In genomic region chr22:26398741-26399153, GRCh38 we compare ENCODE assay signal across 8 cellular contexts. TPM values are rescaled to one million over a fixed set of nuclear protein-coding genes. Genes with fewer than 3 reads are reported as not detected.
DNase-seq lines count a peak whose midpoint lies in the region; ATAC-seq, FAIRE-seq and TF ChIP-seq lines count a peak whose summit lies in the region.

No MANE protein-coding gene starts in this region.

- no peaks in the 10 kb centered on the region for H3K36me3 Mint-ChIP-seq in MCF 10A (ENCODE audit: insufficient read depth, unreplicated experiment)

- H3K4me2 ChIP-seq in MM.1S (ENCODE audit: low read depth, low read length), result no peak overlapping the region

- H3F3A ChIP-seq in MM.1S (ENCODE audit: insufficient read depth, low read length), result no peaks in the 10 kb centered on the region

- H3K4me3 Mint-ChIP-seq in MCF 10A (ENCODE audit: unreplicated experiment), result no peak overlapping the region

- no peak overlapping the region for H3K9ac ChIP-seq in MM.1S (ENCODE audit: low read length)

- TF ChIP-seq CTCF in MM.1S (IDR thresholded peaks at IDR 0.05; ENCODE audit: low read length), result peak; percentile 69
- TF ChIP-seq CTCF in MCF 10A (IDR thresholded peaks at IDR 0.05; ENCODE audit: unreplicated experiment), result peak; percentile 81

- POLR2A ChIA-PET in MCF 10A (lab: Yijun Ruan, JAX), result interaction anchor here (0.9 to 1.1 kb wide), 3 partner anchors 9 to 85 kb away, joined by 3 to 6 read pairs (median 3); partner anchors contain the start of genes HPS4 and SRRD

- no peaks in the 10 kb centered on the region for H3K9me2 ChIP-seq in MM.1S (replicated peaks; ENCODE audit: insufficient read depth, low read length)

- no peak for ATAC-seq in HG02852 (IDR thresholded peaks at IDR 0.05; ENCODE audit: unreplicated experiment)
- no peak for ATAC-seq in HG03469 (IDR thresholded peaks at IDR 0.05; ENCODE audit: unreplicated experiment)

- H3K27ac ChIP-seq in MM.1S (ENCODE audit: low read length), result no peak overlapping the region

- H3K27me3 Mint-ChIP-seq in MCF 10A (ENCODE audit: insufficient read depth, unreplicated experiment), result peaks cover 29% of the 10 kb centered on the region

- no peaks in the 10 kb centered on the region for H4K20me1 ChIP-seq in MM.1S (ENCODE audit: insufficient read depth, low read length)

- no peak overlapping the region for H3K27ac Mint-ChIP-seq in MCF 10A (ENCODE audit: low read depth, unreplicated experiment)

- no TSS peak for BruUV-seq in MCF 10A (replicated peaks; lab: Mats Ljungman, UMichigan)

- FAIRE-seq in islet of Langerhans (lab: Jason Lieb, UNC), result peak; percentile 88

- no peaks in the 10 kb centered on the region for H3K9me3 Mint-ChIP-seq in MCF 10A (ENCODE audit: unreplicated experiment)

- CTCF ChIA-PET in MCF 10A (lab: Yijun Ruan, JAX), result interaction anchor here (2.0 to 10.3 kb wide), 4 partner anchors 32 to 67 kb away, joined by 7 to 172 read pairs (median 12); no protein-coding TSS in a partner anchor

- H3K9me3 ChIP-seq in MM.1S (replicated peaks; ENCODE audit: insufficient read depth, low read length), result no peaks in the 10 kb centered on the region

- H3K4me1 Mint-ChIP-seq in MCF 10A (ENCODE audit: insufficient read depth, unreplicated experiment), result peaks cover 5% of the 10 kb centered on the region

- intact Hi-C loops in MCF 10A (cut with micrococcal nuclease), result loop anchor here (1.0 to 2.0 kb wide), 2 partner anchors 18 to 63 kb away; no protein-coding TSS in a partner anchor

- no peak overlapping the region for H2AFZ ChIP-seq in MM.1S (ENCODE audit: low read length)

- no peaks in the 10 kb centered on the region for H3K36me3 ChIP-seq in MM.1S (replicated peaks; ENCODE audit: insufficient read depth, low read length)

- no peaks in the 10 kb centered on the region for H3K4me1 ChIP-seq in MM.1S (ENCODE audit: low read length)

- no peaks in the 10 kb centered on the region for H3K27me3 ChIP-seq in MM.1S (replicated peaks; ENCODE audit: insufficient read depth, low read length)

- no peak overlapping the region for H3K4me3 ChIP-seq in MM.1S (ENCODE audit: low read length)

- DNase-seq in GM04503 (ENCODE audit: low read depth) (peak; percentile 49), MM.1S (peak; percentile 45), UCSD-AML1 (lab: John Stamatoyannopoulos, UW; ENCODE audit: unreplicated experiment) (peak; percentile 48), MCF 10A (ENCODE audit: unreplicated experiment) (peak; percentile 78)
- peak; percentile 10 to 22 for DNase-seq in stimulated activated CD4-positive, alpha-beta T cell treated with anti-CD3 and anti-CD28 coated beads, Interleukin-1b, Interleukin-23, amount 100 ng/mL, for 1 hour (ENCODE audit: low read depth in 2 of 2)

- no peaks in the 10 kb centered on the region for H3K79me2 ChIP-seq in MM.1S (ENCODE audit: low read length)

RNA-seq across cellular contexts. Expression of gene ASPHD2, which starts 30.3 kb away (rescaled TPM):
- total RNA-seq in MCF 10A (2022), result 4.0 and 4.8 TPM in 2 replicates

Comparison
In these comparisons a context has a peak if more than half of its experiments do, and no peak if none do; other contexts are left out.
1. DNase-seq: peak in every context shown above with its lines; median percentile 78 in MCF 10A; 49 in GM04503; 48 in UCSD-AML1; 45 in MM.1S; 16 in stimulated activated CD4-positive, alpha-beta T cell treated with anti-CD3 and anti-CD28 coated beads, Interleukin-1b, Interleukin-23, amount 100 ng/mL, for 1 hour.